ENCODE assay signal across 2 cellular contexts in genomic region chr6:98382246-98382645, GRCh38.
TF ChIP-seq lines count a peak whose summit lies in the region.

No MANE protein-coding gene starts in this region.

TF ChIP-seq in GM23338, 12 proteins besides CTCF, POLR2A, EP300 and RAD21:
- TF ChIP-seq REST (IDR thresholded peaks at IDR 0.05; ENCODE audit: unreplicated experiment) = no peak
- TF ChIP-seq NANOG (IDR thresholded peaks at IDR 0.05; ENCODE audit: borderline replicate concordance) = no peak
- no peak for TF ChIP-seq JUNB (IDR thresholded peaks at IDR 0.05; ENCODE audit: unreplicated experiment)

TF ChIP-seq in WTC11, 78 proteins besides CTCF, POLR2A, EP300 and RAD21 (continued from another document):
- no peak for TF ChIP-seq ZNF532 (CRISPR knock-in tag; IDR thresholded peaks at IDR 0.05; ENCODE audit: borderline replicate concordance)
